Comparison of ENCODE assay signal across 9 cellular contexts in the genomic region with DNA sequence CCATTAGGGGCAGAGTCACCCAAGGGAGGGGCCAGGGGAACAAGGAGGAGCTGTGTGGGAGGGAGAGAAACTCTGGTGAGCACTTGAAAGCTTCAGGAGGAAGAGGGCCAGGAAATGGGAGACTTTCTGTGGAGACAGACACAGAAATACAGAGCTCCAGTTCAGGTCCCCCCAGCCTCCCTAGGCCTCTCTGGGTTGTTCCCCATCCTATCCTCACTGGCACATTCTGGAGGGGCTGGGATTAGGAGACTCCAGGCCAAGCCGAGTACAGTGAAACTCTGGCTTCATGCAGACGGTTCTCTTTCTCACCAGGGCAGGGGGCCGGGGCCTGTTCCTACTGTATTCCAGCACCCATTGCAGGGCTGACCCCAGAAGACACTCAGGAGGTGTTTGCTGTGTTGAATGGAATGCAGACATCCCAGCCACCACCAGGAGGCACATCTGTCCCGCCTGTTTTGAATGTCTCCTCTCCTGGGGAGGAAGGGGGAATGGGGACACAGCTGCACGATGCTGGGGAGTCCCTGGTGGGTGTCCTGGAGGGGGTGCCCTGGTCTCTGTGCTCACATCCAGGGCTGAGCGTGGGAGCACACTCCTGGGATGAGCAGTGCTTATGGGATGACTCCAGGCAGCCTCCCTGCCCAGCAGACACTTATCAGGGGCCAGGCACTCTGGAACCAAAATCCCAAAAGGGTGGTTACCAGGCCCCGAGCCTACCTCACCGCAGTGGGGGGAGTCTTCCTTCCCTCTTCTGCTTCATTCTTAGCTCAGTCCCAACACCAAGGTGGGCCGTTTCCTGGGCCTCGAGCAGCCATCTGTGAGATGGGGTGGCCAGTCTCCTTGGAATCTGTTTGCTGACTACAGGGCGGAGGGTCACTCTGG. TPM values are rescaled to one million over a fixed set of nuclear protein-coding genes. Genes with fewer than 3 reads are reported as not detected.
DNase-seq lines count a peak whose midpoint lies in the region; ATAC-seq and TF ChIP-seq lines count a peak whose summit lies in the region.
"Had no signal": no experiment of that assay in that cellular context is flagged by ENCODE, and none has a peak within 500 bp of the region (broad histone marks: within the 10 kb centered on the region; RNA-seq: fewer than 3 reads in every experiment).

No MANE protein-coding gene starts in this region.

- ATAC-seq in CD8-positive, alpha-beta T cell, result no peak

- no peak overlapping the region for H3K27ac Mint-ChIP-seq in CD8-positive, alpha-beta T cell

- CTCF ChIA-PET in CD8-positive, alpha-beta T cell (lab: Charles Lee), result interaction anchor here (1.2 to 1.9 kb wide), 5 partner anchors 18 to 589 kb away, joined by 3 to 7 read pairs (median 4); no protein-coding TSS in a partner anchor

- H3K4me3 Mint-ChIP-seq in CD8-positive, alpha-beta T cell, result no peak overlapping the region

- H3K4me2 ChIP-seq in Loucy (ENCODE audit: low read depth, low read length, poor library complexity, severe bottlenecking), result no peak overlapping the region

- no peaks in the 10 kb centered on the region for H3K4me1 Mint-ChIP-seq in CD8-positive, alpha-beta T cell (ENCODE audit: low read depth)

- H3K9me3 ChIP-seq in Loucy (ENCODE audit: insufficient read depth, low read depth, low read length), result no peaks in the 10 kb centered on the region
- no peaks in the 10 kb centered on the region for H3K9me3 ChIP-seq in CD8-positive, alpha-beta T cell (ENCODE audit: low read length)
- H3K9me3 ChIP-seq: thoracic aorta had no signal

- H4K20me1 ChIP-seq in Loucy (ENCODE audit: insufficient read depth, low read length, poor library complexity, severe bottlenecking), result no peaks in the 10 kb centered on the region

- H3K9me2 ChIP-seq in Loucy (replicated peaks; ENCODE audit: low read depth, low read length), result no peaks in the 10 kb centered on the region

- no peaks in the 10 kb centered on the region for H3K4me1 ChIP-seq in Loucy (ENCODE audit: insufficient read depth, low read length, poor library complexity, severe bottlenecking)
- H3K4me1 ChIP-seq in CD8-positive, alpha-beta T cell (ENCODE audit: insufficient read depth, low read length), result no peaks in the 10 kb centered on the region

- no peaks in the 10 kb centered on the region for H3K36me3 Mint-ChIP-seq in CD8-positive, alpha-beta T cell

- DNase-seq in EL, result peak; percentile 37
- DNase-seq in dermis microvascular lymphatic vessel endothelial cell (ENCODE audit: low read depth in 2 of 2), result peak; percentile 1 to 22
- DNase-seq in mucosa of gallbladder (ENCODE audit: low spot score), result peak; percentile 18
- no peak for DNase-seq in activated CD8-positive, alpha-beta memory T cell treated with anti-CD3 and anti-CD28 coated beads, Interleukin-2, amount 50 U/mL, for 48 hours
- DNase-seq in CD8-positive, alpha-beta T cell, result no peak
- DNase-seq in activated gamma-delta T cell treated with Interleukin-2 at 50 U/mL for 16 hours, result no peak
- DNase-seq in SKM-1 (lab: John Stamatoyannopoulos, UW; ENCODE audit: unreplicated experiment), result no peak

- no peaks in the 10 kb centered on the region for H3F3A ChIP-seq in Loucy (ENCODE audit: low read depth)

- H3K27me3 Mint-ChIP-seq in CD8-positive, alpha-beta T cell (ENCODE audit: low read depth), result peaks cover 8% of the 10 kb centered on the region

- no peaks in the 10 kb centered on the region for H3K27me3 ChIP-seq in Loucy (ENCODE audit: insufficient read depth, low read length, poor library complexity, severe bottlenecking)
- no peaks in the 10 kb centered on the region for H3K27me3 ChIP-seq in CD8-positive, alpha-beta T cell (ENCODE audit: insufficient read depth, low read length)

- no peak overlapping the region for H3K4me3 ChIP-seq in Loucy (ENCODE audit: low read length, poor library complexity, severe bottlenecking)
- no peak overlapping the region for H3K4me3 ChIP-seq in CD8-positive, alpha-beta T cell (ENCODE audit: low read depth, low read length)
- H3K4me3 ChIP-seq: thoracic aorta had no signal

- no peaks in the 10 kb centered on the region for H3K36me3 ChIP-seq in Loucy (ENCODE audit: insufficient read depth, low read length)
- H3K36me3 ChIP-seq in CD8-positive, alpha-beta T cell (ENCODE audit: insufficient read depth, low read length), result no peaks in the 10 kb centered on the region
- H3K36me3 ChIP-seq: thoracic aorta had no signal

- TF ChIP-seq CTCF in Loucy (conservative IDR thresholded peaks at IDR 0.05; ENCODE audit: low read length), result peak; percentile 71
- no peak for TF ChIP-seq CTCF in CD8-positive, alpha-beta T cell (IDR thresholded peaks at IDR 0.05)

- POLR2A ChIA-PET in CD8-positive, alpha-beta T cell (lab: Charles Lee), result interaction anchor here (0.6 kb wide), 1 partner anchor 495 kb away, joined by 5 read pairs; no protein-coding TSS in a partner anchor

- H3K79me2 ChIP-seq in Loucy (ENCODE audit: insufficient read depth, low read length), result no peaks in the 10 kb centered on the region

- no peaks in the 10 kb centered on the region for H3K9me3 Mint-ChIP-seq in CD8-positive, alpha-beta T cell

- no peak overlapping the region for H3K9ac ChIP-seq in Loucy (ENCODE audit: low read depth, low read length, poor library complexity, severe bottlenecking)

- intact Hi-C loops in CD8-positive, alpha-beta T cell (cut with DNase I, micrococcal nuclease), result loop anchor here in 1 of 2 experiments (5.0 kb wide), 1 partner anchor 486 kb away; no protein-coding TSS in a partner anchor

- H2AFZ ChIP-seq in Loucy (ENCODE audit: low read length), result no peak overlapping the region

- no peak overlapping the region for H3K27ac ChIP-seq in CD8-positive, alpha-beta T cell (ENCODE audit: low read depth, low read length)
- H3K27ac ChIP-seq: thoracic aorta had no signal

RNA-seq across cellular contexts. Expression of a gene that starts 5.5 kb away (rescaled TPM):
- total RNA-seq in dermis microvascular lymphatic vessel endothelial cell, result not detected in 2 replicates
- not detected for total RNA-seq in mucosa of gallbladder
- total RNA-seq in CD8-positive, alpha-beta T cell, result not detected
- total RNA-seq: thoracic aorta had no signal

RNA-seq across cellular contexts. Expression of a gene that starts 15.2 kb away (rescaled TPM):
- not detected in 2 replicates for total RNA-seq in dermis microvascular lymphatic vessel endothelial cell
- total RNA-seq in mucosa of gallbladder, result not detected
- not detected for total RNA-seq in CD8-positive, alpha-beta T cell
- total RNA-seq: thoracic aorta had no signal

RNA-seq across cellular contexts. Expression of a gene that starts 23.7 kb away (rescaled TPM):
- total RNA-seq in dermis microvascular lymphatic vessel endothelial cell (not detected in 2 replicates), mucosa of gallbladder (not detected)
- not detected for total RNA-seq in CD8-positive, alpha-beta T cell
- total RNA-seq: thoracic aorta had no signal

RNA-seq across cellular contexts. Expression of a gene that starts 43.2 kb away (rescaled TPM):
- not detected in 2 replicates for total RNA-seq in dermis microvascular lymphatic vessel endothelial cell
- not detected for total RNA-seq in mucosa of gallbladder
- total RNA-seq in CD8-positive, alpha-beta T cell, result not detected
- total RNA-seq: thoracic aorta had no signal

Comparison
In these comparisons a context has a peak if more than half of its experiments do, and no peak if none do; other contexts are left out.
1. DNase-seq: peak in EL (single experiment), dermis microvascular lymphatic vessel endothelial cell (2 of 2) and mucosa of gallbladder (single experiment); none in activated CD8-positive, alpha-beta memory T cell treated with anti-CD3 and anti-CD28 coated beads, Interleukin-2, amount 50 U/mL, for 48 hours (single experiment), CD8-positive, alpha-beta T cell (0 of 7), activated gamma-delta T cell treated with Interleukin-2 at 50 U/mL for 16 hours (single experiment) and SKM-1 (single experiment).